Comparison of ENCODE assay signal across 8 cellular contexts in genomic region chr5:151719228-151719861, GRCh38. TPM values are rescaled to one million over a fixed set of nuclear protein-coding genes. Genes with fewer than 3 reads are reported as not detected.
A peak's percentile ranks its signal among the peaks of the same experiment; 100 is the strongest.
DNase-seq lines count a peak whose midpoint lies in the region; ATAC-seq and TF ChIP-seq lines count a peak whose summit lies in the region.

No MANE protein-coding gene starts in this region.

- peak overlapping the region; percentile 76 for H3K27ac ChIP-seq in brain microvascular endothelial cell

- peaks cover 0 to 9% (median 2%) of the 10 kb centered on the region in 9 donors for H3K9me3 Mint-ChIP-seq in naive thymus-derived CD8-positive, alpha-beta T cell

- H3K4me1 Mint-ChIP-seq in naive thymus-derived CD8-positive, alpha-beta T cell, result peaks cover 0 to 24% (median 0%) of the 10 kb centered on the region in 4 donors

- DNase-seq in EH (ENCODE audit: low read depth) (peak; percentile 72), KBM-7 (peak; percentile 60), brain microvascular endothelial cell (peak; percentile 69), mucosa of descending colon (peak in 1 of 3 donors; percentile 62), omental fat pad (ENCODE audit: low spot score) (no peak), NCI-H146 treated with DMSO at 0.1 percent for 48 hours (lab: John Stamatoyannopoulos, UW; ENCODE audit: unreplicated experiment) (no peak)
- DNase-seq in naive thymus-derived CD8-positive, alpha-beta T cell, result no peak

- H3K27me3 Mint-ChIP-seq in naive thymus-derived CD8-positive, alpha-beta T cell, result no peaks in the 10 kb centered on the region

- H3K27me3 ChIP-seq in brain microvascular endothelial cell (replicated peaks), result no peaks in the 10 kb centered on the region

- H3K4me3 Mint-ChIP-seq in naive thymus-derived CD8-positive, alpha-beta T cell, result no peak overlapping the region

- H3K4me1 ChIP-seq in mucosa of descending colon (ENCODE audit: low read depth), result no peaks in the 10 kb centered on the region

- H3K27ac Mint-ChIP-seq in naive thymus-derived CD8-positive, alpha-beta T cell, result no peak overlapping the region

- in situ Hi-C loops in KBM-7 (cut with MboI; ENCODE audit: low pct_unique_long_range_greater_than_20kb, low sequenced_read_pairs), result no loop called here
- in situ Hi-C loops in brain microvascular endothelial cell (cut with HindIII; ENCODE audit: low pct_ligation_motif_present, low sequenced_read_pairs), result no loop called here

- POLR2A ChIA-PET in naive thymus-derived CD8-positive, alpha-beta T cell (lab: Charles Lee), result no interaction called here

- TF ChIP-seq CTCF in brain microvascular endothelial cell (IDR thresholded peaks at IDR 0.05; ENCODE audit: low read depth, low read length, missing control alignments), result peak; percentile 77
- TF ChIP-seq CTCF in mucosa of descending colon (IDR thresholded peaks at IDR 0.05), result peak; percentile 31
- TF ChIP-seq CTCF in omental fat pad (IDR thresholded peaks at IDR 0.05), result no peak

- H3K4me3 ChIP-seq in brain microvascular endothelial cell (ENCODE audit: low read depth, low read length), result no peak overlapping the region
- H3K4me3 ChIP-seq in mucosa of descending colon, result no peak overlapping the region

- peak; percentile 66 for ATAC-seq in mucosa of descending colon
- no peak for ATAC-seq in naive thymus-derived CD8-positive, alpha-beta T cell
- ATAC-seq in omental fat pad (ENCODE audit: low FRiP score), result no peak
- ATAC-seq in HG02571 (IDR thresholded peaks at IDR 0.05; ENCODE audit: unreplicated experiment), result no peak

- intact Hi-C loops in mucosa of descending colon (cut with DNase I, micrococcal nuclease), result no loop called here

- H3K36me3 Mint-ChIP-seq in naive thymus-derived CD8-positive, alpha-beta T cell, result peaks cover 5 to 18% (median 6%) of the 10 kb centered on the region in 3 donors

- no peaks in the 10 kb centered on the region for H3K36me3 ChIP-seq in brain microvascular endothelial cell (replicated peaks)
- no peaks in the 10 kb centered on the region for H3K36me3 ChIP-seq in mucosa of descending colon (ENCODE audit: low read depth)

- H3K9me3 ChIP-seq in mucosa of descending colon, result no peaks in the 10 kb centered on the region

RNA-seq across cellular contexts. Expression of gene SPARC, which starts 32.6 kb away (rescaled TPM):
- total RNA-seq in mucosa of descending colon (100 to 1,000 TPM in 2 of 3 donors, 10 to 100 TPM in 1; 78.0 to 410 (median 227) TPM), omental fat pad (1,000 to 10,000 TPM in 1 of 4 donors, 100 to 1,000 TPM in 3; 579 to 1,303 (median 656) TPM)
- not detected for total RNA-seq in naive thymus-derived CD8-positive, alpha-beta T cell
- polyA plus RNA-seq in naive thymus-derived CD8-positive, alpha-beta T cell, result not detected

RNA-seq across cellular contexts. Expression of gene ATOX1, which starts 39.1 kb away (rescaled TPM):
- total RNA-seq in mucosa of descending colon, result 10 to 100 TPM; 52.5 to 54.8 (median 53.6) TPM
- total RNA-seq in naive thymus-derived CD8-positive, alpha-beta T cell, result 10 to 100 TPM; 26.8 to 32.7 TPM
- 10 to 100 TPM; 50.9 to 58.7 (median 58.0) TPM for polyA plus RNA-seq in naive thymus-derived CD8-positive, alpha-beta T cell
- total RNA-seq in omental fat pad, result 100 to 1,000 TPM in 2 of 4 donors, 10 to 100 TPM in 2; 81.5 to 162 (median 109) TPM

RNA-seq across cellular contexts. Expression of gene G3BP1, which starts 52.4 kb away (rescaled TPM):
- total RNA-seq in mucosa of descending colon, result 100 to 1,000 TPM; 121 to 132 (median 127) TPM
- total RNA-seq in naive thymus-derived CD8-positive, alpha-beta T cell, result 100 to 1,000 TPM; 179 to 188 TPM
- polyA plus RNA-seq in naive thymus-derived CD8-positive, alpha-beta T cell, result 100 to 1,000 TPM; 128 to 145 (median 145) TPM
- total RNA-seq in omental fat pad, result 100 to 1,000 TPM; 110 to 180 (median 114) TPM

Comparison
In these comparisons a context has a peak if more than half of its experiments do, and no peak if none do; other contexts are left out.
1. DNase-seq: peak in EH (single experiment), KBM-7 (single experiment) and brain microvascular endothelial cell (single experiment); none in naive thymus-derived CD8-positive, alpha-beta T cell (0 of 10), omental fat pad (single experiment) and NCI-H146 treated with DMSO at 0.1 percent for 48 hours (single experiment).
2. CTCF ChIP-seq: peak in brain microvascular endothelial cell (single experiment) and mucosa of descending colon (single experiment); none in omental fat pad (0 of 3).
3. RNA of gene SPARC, which starts 32.6 kb away (total RNA-seq): 579 to 1,303 TPM in omental fat pad and 78.0 to 410 TPM in mucosa of descending colon; not detected in naive thymus-derived CD8-positive, alpha-beta T cell; every median in the first group is over 10 times any median in the second.